In the genomic region with DNA sequence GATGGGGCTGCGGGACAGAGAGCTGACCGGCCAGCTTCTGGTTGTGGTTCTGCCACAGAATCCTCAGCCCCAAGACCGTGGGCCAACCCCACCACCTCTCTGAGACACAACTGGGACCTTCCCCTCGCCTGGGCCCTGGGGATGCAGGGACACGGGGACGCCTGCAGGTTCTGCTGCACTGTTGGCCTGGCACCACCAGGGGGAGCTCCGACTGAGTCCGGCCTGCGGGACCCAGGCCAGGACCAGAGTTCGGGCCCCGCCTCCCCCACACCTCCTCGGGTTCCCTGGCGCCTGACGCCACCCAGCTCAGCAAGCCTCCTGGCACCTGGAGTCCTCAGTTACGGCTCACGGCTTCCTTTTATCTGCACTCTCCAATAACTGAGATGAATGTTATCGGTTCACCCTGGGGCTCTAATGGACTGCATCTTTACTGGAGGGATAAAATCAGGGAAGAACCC, we compare ENCODE assay signal across 9 cellular contexts. TPM values are rescaled to one million over a fixed set of nuclear protein-coding genes. Genes with fewer than 3 reads are reported as not detected.
DNase-seq lines count a peak whose midpoint lies in the region; ATAC-seq, FAIRE-seq and TF ChIP-seq lines count a peak whose summit lies in the region.
"Had no signal": no experiment of that assay in that cellular context is flagged by ENCODE, and none has a peak within 500 bp of the region (broad histone marks: within the 10 kb centered on the region; RNA-seq: fewer than 3 reads in every experiment).

No MANE protein-coding gene starts in this region.

- in situ Hi-C loops in HepG2 (cut with HindIII; ENCODE audit: extremely low pct_ligation_motif_present, low pct_unique_long_range_greater_than_20kb): loop anchor here (5.0 kb wide), 2 partner anchors 74 to 114 kb away; no protein-coding TSS in a partner anchor

- peak; percentile 99 for TF ChIP-seq RAD21 in HepG2 (CRISPR knock-in tag; IDR thresholded peaks at IDR 0.05)

- FAIRE-seq in H54 (lab: Jason Lieb, UNC) (no peak), HepG2 (lab: Jason Lieb, UNC) (peak; percentile 90)

- no peaks in the 10 kb centered on the region for H3K36me3 Mint-ChIP-seq in activated CD4-positive, alpha-beta T cell treated with anti-CD3 and anti-CD28 coated beads for 36 hours (ENCODE audit: low read depth)
- no peaks in the 10 kb centered on the region for H3K36me3 Mint-ChIP-seq in central memory CD8-positive, alpha-beta T cell (ENCODE audit: insufficient read depth)

- no peaks in the 10 kb centered on the region for H4K20me1 ChIP-seq in HepG2 (ENCODE audit: insufficient read depth, low read length)

- no peaks in the 10 kb centered on the region for H3K27me3 Mint-ChIP-seq in activated CD4-positive, alpha-beta T cell treated with anti-CD3 and anti-CD28 coated beads for 36 hours
- H3K27me3 Mint-ChIP-seq in central memory CD8-positive, alpha-beta T cell: no peaks in the 10 kb centered on the region
- H3K27me3 Mint-ChIP-seq: stimulated activated naive CD8-positive, alpha-beta T cell treated with anti-CD3 and anti-CD28 coated beads, Interleukin-15, Interleukin-2, amounts not matched to agents 100 ng/mL and 50 ng/mL, for 24 hours had no signal

- TF ChIP-seq EP300 in HepG2 (IDR thresholded peaks at IDR 0.05; ENCODE audit: low read depth in 2 of 2, low read length in 2 of 2): no peak
- TF ChIP-seq EP300 in HepG2 (CRISPR knock-in tag; IDR thresholded peaks at IDR 0.05; ENCODE audit: borderline replicate concordance): no peak

- POLR2A ChIA-PET in activated CD4-positive, alpha-beta T cell treated with anti-CD3 and anti-CD28 coated beads for 36 hours (lab: Charles Lee): no interaction called here
- POLR2A ChIA-PET in HepG2 (lab: Yijun Ruan, JAX): interaction anchor here (0.7 to 8.5 kb wide), 9 partner anchors 9 to 211 kb away, joined by 3 to 111 read pairs (median 5); partner anchors contain the start of genes CBX8 and GAA

- no peaks in the 10 kb centered on the region for H3K9me3 ChIP-seq in HepG2 (ENCODE audit: low read length)

- H3K4me3 Mint-ChIP-seq in activated CD4-positive, alpha-beta T cell treated with anti-CD3 and anti-CD28 coated beads for 36 hours: no peak overlapping the region
- no peak overlapping the region for H3K4me3 Mint-ChIP-seq in central memory CD8-positive, alpha-beta T cell
- H3K4me3 Mint-ChIP-seq: stimulated activated naive CD8-positive, alpha-beta T cell treated with anti-CD3 and anti-CD28 coated beads, Interleukin-15, Interleukin-2, amounts not matched to agents 100 ng/mL and 50 ng/mL, for 24 hours had no signal

- TF ChIP-seq CTCF in AG09319 (IDR thresholded peaks at IDR 0.05; ENCODE audit: low read depth, low read length): peak; percentile 94
- peak; percentile 98 for TF ChIP-seq CTCF in HepG2 (CRISPR knock-in tag; IDR thresholded peaks at IDR 0.05)

- H3K36me3 ChIP-seq in HepG2 (replicated peaks in 1 of 2; ENCODE audit: control insufficient read depth in 1 of 2, insufficient read depth in 2 of 2, low read length in 2 of 2): peaks cover 11 to 25% of the 10 kb centered on the region in 2 experiments

- no peaks in the 10 kb centered on the region for H3K27me3 ChIP-seq in HepG2 (ENCODE audit: control insufficient read depth in 1 of 2, insufficient read depth in 2 of 2, low read length in 2 of 2)

- peaks cover 9% of the 10 kb centered on the region for H3K4me1 Mint-ChIP-seq in activated CD4-positive, alpha-beta T cell treated with anti-CD3 and anti-CD28 coated beads for 36 hours
- peaks cover 15% of the 10 kb centered on the region for H3K4me1 Mint-ChIP-seq in central memory CD8-positive, alpha-beta T cell

- intact Hi-C loops in activated CD4-positive, alpha-beta T cell treated with anti-CD3 and anti-CD28 coated beads for 36 hours (cut with DNase I, micrococcal nuclease): loop anchor here in 1 of 2 experiments (1.0 to 5.0 kb wide), 5 partner anchors 28 to 244 kb away; partner anchors contain the start of genes CCDC40, EIF4A3 and GAA
- intact Hi-C loops in HepG2 (cut with micrococcal nuclease; ENCODE audit: unreplicated experiment): no loop called here

- WGBS in HepG2 (ENCODE audit: low lambda C conversion rate): 17% methylated on average over 14 of the region's 17 CpGs

- H3K27ac Mint-ChIP-seq in activated CD4-positive, alpha-beta T cell treated with anti-CD3 and anti-CD28 coated beads for 36 hours: no peak overlapping the region
- no peak overlapping the region for H3K27ac Mint-ChIP-seq in central memory CD8-positive, alpha-beta T cell (ENCODE audit: low read depth)
- H3K27ac Mint-ChIP-seq: stimulated activated naive CD8-positive, alpha-beta T cell treated with anti-CD3 and anti-CD28 coated beads, Interleukin-15, Interleukin-2, amounts not matched to agents 100 ng/mL and 50 ng/mL, for 24 hours had no signal

- ATAC-seq in activated CD4-positive, alpha-beta T cell treated with anti-CD3 and anti-CD28 coated beads for 36 hours: peak; percentile 95
- peak; percentile 56 for ATAC-seq in central memory CD8-positive, alpha-beta T cell (replicated peaks; ENCODE audit: extremely low read depth, poor library complexity, severe bottlenecking)
- peak; percentile 79 for ATAC-seq in HepG2
- no peak for ATAC-seq in GM18870 (IDR thresholded peaks at IDR 0.05; ENCODE audit: unreplicated experiment)

- no peak overlapping the region for H2AFZ ChIP-seq in HepG2 (ENCODE audit: low read length)

- no peaks in the 10 kb centered on the region for H3K9me3 Mint-ChIP-seq in activated CD4-positive, alpha-beta T cell treated with anti-CD3 and anti-CD28 coated beads for 36 hours (ENCODE audit: low read depth)
- H3K9me3 Mint-ChIP-seq in central memory CD8-positive, alpha-beta T cell: no peaks in the 10 kb centered on the region
- H3K9me3 Mint-ChIP-seq: stimulated activated naive CD8-positive, alpha-beta T cell treated with anti-CD3 and anti-CD28 coated beads, Interleukin-15, Interleukin-2, amounts not matched to agents 100 ng/mL and 50 ng/mL, for 24 hours had no signal

- no TSS peak for BruUV-seq in HepG2 (replicated peaks; lab: Mats Ljungman, UMichigan)

- no peak for TF ChIP-seq POLR2A in H54 (IDR thresholded peaks at IDR 0.05; ENCODE audit: low read depth, low read length)
- TF ChIP-seq POLR2A in HepG2 (IDR thresholded peaks at IDR 0.05; ENCODE audit: insufficient read depth in 1 of 2, low read depth in 2 of 2, low read length in 2 of 2): no peak

- DNase-seq in AG09319 (ENCODE audit: extremely low read depth, low read depth): no peak
- DNase-seq in H54 (ENCODE audit: insufficient read length, low spot score): peak; percentile 91
- DNase-seq in NCI-H345 (lab: John Stamatoyannopoulos, UW): peak; percentile 99
- peak; percentile 91 for DNase-seq in activated CD4-positive, alpha-beta T cell treated with anti-CD3 and anti-CD28 coated beads for 36 hours
- peak; percentile 49 to 67 for DNase-seq in central memory CD8-positive, alpha-beta T cell (ENCODE audit: low spot score in 2 of 2)
- DNase-seq in HepG2 (ENCODE audit: low spot score): peak; percentile 78
- peak; percentile 68 to 74 (median 73) for DNase-seq in stimulated activated CD4-positive, alpha-beta T cell treated with anti-CD3 and anti-CD28 coated beads, TNF-alpha, amount 100 ng/mL, for 48 hours (ENCODE audit: low read depth in 3 of 3)

- H3K4me2 ChIP-seq in HepG2 (ENCODE audit: low read depth, low read length): peak overlapping the region; percentile 42

- no peak overlapping the region for H3K9ac ChIP-seq in HepG2 (ENCODE audit: insufficient read depth, low read depth, low read length)

- H3K4me3 ChIP-seq in HepG2 (replicated peaks in 1 of 3; ENCODE audit: insufficient read depth in 1 of 3, low read depth in 2 of 3, low read length in 3 of 3): no peak overlapping the region

- CTCF ChIA-PET in activated CD4-positive, alpha-beta T cell treated with anti-CD3 and anti-CD28 coated beads for 36 hours (lab: Charles Lee): interaction anchor here (0.6 to 4.9 kb wide), 24 partner anchors 9 to 538 kb away, joined by 3 to 35 read pairs (median 4); no protein-coding TSS in a partner anchor
- CTCF ChIA-PET in HepG2 (lab: Yijun Ruan, JAX; ENCODE audit: low intra/inter-chr PET ratio, low total read pairs): interaction anchor here (1.2 to 2.0 kb wide), 5 partner anchors 16 to 116 kb away, joined by 3 to 10 read pairs (median 5); partner anchors contain the start of genes CCDC40 and TBC1D16

- H3K79me2 ChIP-seq in HepG2 (ENCODE audit: insufficient read depth, low read length): no peaks in the 10 kb centered on the region

- no peak overlapping the region for H3K27ac ChIP-seq in HepG2 (ENCODE audit: extremely low read length, insufficient read depth, low read length)

- peaks cover 24% of the 10 kb centered on the region for H3K4me1 ChIP-seq in HepG2 (ENCODE audit: insufficient read depth, low read length)

RNA-seq across cellular contexts. Expression of gene TBC1D16, which starts 27.3 kb away (rescaled TPM):
- 10 to 100 TPM in 1 of 2 experiments, 1 to 10 TPM in 1; 8.3 to 10.4 TPM for total RNA-seq in activated CD4-positive, alpha-beta T cell treated with anti-CD3 and anti-CD28 coated beads for 36 hours
- 24.7 and 24.9 TPM in 2 replicates for total RNA-seq in HepG2 (2016; rRNA removed; fragmentation: Illumina TruSeq; extraction: Trizol)
- 4.0 and 5.5 TPM in 2 replicates for total RNA-seq in HepG2 (2016; cell fraction: cytosol; rRNA removed; fragmentation: Illumina TruSeq; extraction: Trizol; ENCODE audit: low read depth)
- total RNA-seq in HepG2 (2016; cell fraction: insoluble cytoplasmic fraction; rRNA removed; fragmentation: Illumina TruSeq; extraction: Trizol): 22.2 and 25.3 TPM in 2 replicates
- 15.6 and 15.7 TPM in 2 replicates for total RNA-seq in HepG2 (2016; cell fraction: membrane; rRNA removed; fragmentation: Illumina TruSeq; extraction: Trizol)
- total RNA-seq in HepG2 (2016; cell fraction: nucleus; rRNA removed; fragmentation: Illumina TruSeq; extraction: Trizol): 18.9 and 20.0 TPM in 2 replicates
- 14.9 and 18.6 TPM in 2 replicates for polyA plus RNA-seq in HepG2 (2011; rRNA removed)
- polyA plus RNA-seq in HepG2 (2011; cell fraction: cytosol; rRNA removed): 10.0 and 12.5 TPM in 2 replicates
- 35.5 and 43.5 TPM in 2 replicates for polyA plus RNA-seq in HepG2 (2011; cell fraction: nucleus; rRNA removed)
- 20.5 and 25.8 TPM in 2 replicates for polyA plus RNA-seq in HepG2 (2012)
- 3.1 and 3.8 TPM in 2 replicates for polyA plus RNA-seq in HepG2 (2016; cell fraction: cytosol; fragmentation: Illumina TruSeq; extraction: Trizol; ENCODE audit: low read depth)
- polyA plus RNA-seq in HepG2 (2016; cell fraction: insoluble cytoplasmic fraction; fragmentation: Illumina TruSeq; extraction: Trizol; ENCODE audit: low read depth): 10.7 and 16.1 TPM in 2 replicates
- polyA plus RNA-seq in HepG2 (2016; cell fraction: membrane; fragmentation: Illumina TruSeq; extraction: Trizol; ENCODE audit: low read depth): 8.3 and 8.6 TPM in 2 replicates
- 19.8 and 20.3 TPM in 2 replicates for polyA plus RNA-seq in HepG2 (2016; cell fraction: nucleus; fragmentation: Illumina TruSeq; extraction: Trizol; ENCODE audit: insufficient read depth, low read depth)
- polyA minus RNA-seq in HepG2 (2011; rRNA and poly(A)+ RNA removed; ENCODE audit: low replicate concordance): 7.0 and 54.0 TPM in 2 replicates
- polyA minus RNA-seq in HepG2 (2011; cell fraction: cytosol; rRNA and poly(A)+ RNA removed): 16.7 and 20.3 TPM in 2 replicates
- 27.6 and 28.5 TPM in 2 replicates for polyA minus RNA-seq in HepG2 (2011; cell fraction: nucleus; rRNA and poly(A)+ RNA removed)

RNA-seq across cellular contexts. Expression of gene CCDC40, which starts 28.0 kb away (rescaled TPM):
- total RNA-seq in activated CD4-positive, alpha-beta T cell treated with anti-CD3 and anti-CD28 coated beads for 36 hours: under 1 TPM; 0.56 to 0.57 TPM
- 3.8 and 5.5 TPM in 2 replicates for total RNA-seq in HepG2 (2016; rRNA removed; fragmentation: Illumina TruSeq; extraction: Trizol)
- 46.8 and 47.3 TPM in 2 replicates for total RNA-seq in HepG2 (2016; cell fraction: cytosol; rRNA removed; fragmentation: Illumina TruSeq; extraction: Trizol; ENCODE audit: low read depth)
- 2.3 and 7.7 TPM in 2 replicates for total RNA-seq in HepG2 (2016; cell fraction: insoluble cytoplasmic fraction; rRNA removed; fragmentation: Illumina TruSeq; extraction: Trizol)
- total RNA-seq in HepG2 (2016; cell fraction: membrane; rRNA removed; fragmentation: Illumina TruSeq; extraction: Trizol): 11.8 and 13.0 TPM in 2 replicates
- total RNA-seq in HepG2 (2016; cell fraction: nucleus; rRNA removed; fragmentation: Illumina TruSeq; extraction: Trizol): 6.5 and 8.4 TPM in 2 replicates
- 4.1 and 4.8 TPM in 2 replicates for polyA plus RNA-seq in HepG2 (2011; rRNA removed)
- 1.4 TPM in 2 replicates for polyA plus RNA-seq in HepG2 (2011; cell fraction: cytosol; rRNA removed)
- polyA plus RNA-seq in HepG2 (2011; cell fraction: nucleus; rRNA removed): 17.6 and 21.2 TPM in 2 replicates
- polyA plus RNA-seq in HepG2 (2012): 2.2 and 4.3 TPM in 2 replicates
- 0.32 and 0.43 TPM in 2 replicates for polyA plus RNA-seq in HepG2 (2016; cell fraction: cytosol; fragmentation: Illumina TruSeq; extraction: Trizol; ENCODE audit: low read depth)
- 2.2 and 2.4 TPM in 2 replicates for polyA plus RNA-seq in HepG2 (2016; cell fraction: insoluble cytoplasmic fraction; fragmentation: Illumina TruSeq; extraction: Trizol; ENCODE audit: low read depth)
- 0.74 and 0.84 TPM in 2 replicates for polyA plus RNA-seq in HepG2 (2016; cell fraction: membrane; fragmentation: Illumina TruSeq; extraction: Trizol; ENCODE audit: low read depth)
- 19.3 and 21.2 TPM in 2 replicates for polyA plus RNA-seq in HepG2 (2016; cell fraction: nucleus; fragmentation: Illumina TruSeq; extraction: Trizol; ENCODE audit: insufficient read depth, low read depth)
- polyA minus RNA-seq in HepG2 (2011; rRNA and poly(A)+ RNA removed; ENCODE audit: low replicate concordance): 3.0 and 3.8 TPM in 2 replicates
- polyA minus RNA-seq in HepG2 (2011; cell fraction: cytosol; rRNA and poly(A)+ RNA removed): 1.8 and 4.1 TPM in 2 replicates
- 7.0 and 8.0 TPM in 2 replicates for polyA minus RNA-seq in HepG2 (2011; cell fraction: nucleus; rRNA and poly(A)+ RNA removed)
